ENCODE assay signal across 8 cellular contexts in genomic region chr15:55993804-55994539, GRCh38. TPM values are rescaled to one million over a fixed set of nuclear protein-coding genes. Genes with fewer than 3 reads are reported as not detected.
DNase-seq lines count a peak whose midpoint lies in the region; ATAC-seq, FAIRE-seq and TF ChIP-seq lines count a peak whose summit lies in the region.

No MANE protein-coding gene starts in this region.

- H3K36me3 Mint-ChIP-seq in CD8-positive, alpha-beta memory T cell, result peaks cover 0 to 2% (median 0%) of the 10 kb centered on the region in 3 donors
- H3K36me3 Mint-ChIP-seq in stimulated activated memory B cell treated with anti-CD40 and anti-IgM and Interleukin-4, amounts not matched to agents 10 μg/mL and 1 μg/mL and 100 μg/mL, for 72 hours, result no peaks in the 10 kb centered on the region

- TF ChIP-seq POLR2A in breast epithelium (IDR thresholded peaks at IDR 0.05), result no peak

- no peak for DNase-seq in CD8-positive, alpha-beta memory T cell
- DNase-seq in NCI-H526 (lab: John Stamatoyannopoulos, UW) (peak; percentile 37 to 79), breast epithelium (ENCODE audit: low spot score in 2 of 2) (no peak), kidney (no peak)

- intact Hi-C loops in breast epithelium (cut with DNase I; ENCODE audit: low total_unique reads) (no loop called here), kidney (cut with DNase I) (no loop called here)

- no peak for TF ChIP-seq CTCF in breast epithelium (IDR thresholded peaks at IDR 0.05)
- peak; percentile 6 for TF ChIP-seq CTCF in kidney (IDR thresholded peaks at IDR 0.05; ENCODE audit: borderline replicate concordance, extremely low read depth, insufficient read depth)

- H3K27me3 ChIP-seq in CD8-positive, alpha-beta memory T cell (ENCODE audit: insufficient read depth, low read length, poor library complexity, severe bottlenecking), result no peaks in the 10 kb centered on the region
- H3K27me3 ChIP-seq in breast epithelium, result no peaks in the 10 kb centered on the region

- POLR2A ChIA-PET in CD8-positive, alpha-beta memory T cell (lab: Charles Lee), result no interaction called here

- no peak overlapping the region for H3K27ac ChIP-seq in CD8-positive, alpha-beta memory T cell (ENCODE audit: low read depth, low read length)
- H3K27ac ChIP-seq in breast epithelium (peak overlapping the region; percentile 95 to 97), kidney (ENCODE audit: low read depth in 2 of 2, low read length in 2 of 2) (peak overlapping the region; percentile 75 to 92)

- peak overlapping the region; percentile 52 for H3K4me3 ChIP-seq in CD8-positive, alpha-beta memory T cell (ENCODE audit: low read length)
- peak overlapping the region; percentile 80 to 96 (median 89) for H3K4me3 ChIP-seq in breast epithelium
- peak overlapping the region; percentile 80 for H3K4me3 ChIP-seq in kidney (ENCODE audit: low read length in 2 of 2)

- peak overlapping the region in 2 of 8 donors; percentile 7 to 52 for H3K27ac Mint-ChIP-seq in CD8-positive, alpha-beta memory T cell
- no peak overlapping the region for H3K27ac Mint-ChIP-seq in stimulated activated memory B cell treated with anti-CD40 and anti-IgM and Interleukin-4, amounts not matched to agents 10 μg/mL and 1 μg/mL and 100 μg/mL, for 72 hours

- no peaks in the 10 kb centered on the region for H3K9me3 ChIP-seq in CD8-positive, alpha-beta memory T cell (ENCODE audit: low read length)
- no peaks in the 10 kb centered on the region for H3K9me3 ChIP-seq in breast epithelium
- H3K9me3 ChIP-seq in kidney (ENCODE audit: control insufficient read depth in 1 of 2, low read length in 2 of 2), result no peaks in the 10 kb centered on the region

- ATAC-seq in GM21529 (IDR thresholded peaks at IDR 0.05; ENCODE audit: unreplicated experiment) (peak; percentile 7), GM19467 (IDR thresholded peaks at IDR 0.05; ENCODE audit: unreplicated experiment) (no peak), esophagus mucosa (no peak)
- no peak for ATAC-seq in stimulated activated memory B cell treated with anti-CD40 and anti-IgM and Interleukin-4, amounts not matched to agents 10 μg/mL and 1 μg/mL and 100 μg/mL, for 72 hours

- no peak for FAIRE-seq in kidney (lab: Jason Lieb, UNC)

- no peaks in the 10 kb centered on the region for H3K36me3 ChIP-seq in CD8-positive, alpha-beta memory T cell (ENCODE audit: insufficient read depth, low read length)
- H3K36me3 ChIP-seq in breast epithelium (no peaks in the 10 kb centered on the region), kidney (ENCODE audit: control insufficient read depth in 1 of 2, insufficient read depth in 2 of 2, low read length in 2 of 2) (no peaks in the 10 kb centered on the region)

- no peaks in the 10 kb centered on the region for H3K27me3 Mint-ChIP-seq in CD8-positive, alpha-beta memory T cell
- H3K27me3 Mint-ChIP-seq in stimulated activated memory B cell treated with anti-CD40 and anti-IgM and Interleukin-4, amounts not matched to agents 10 μg/mL and 1 μg/mL and 100 μg/mL, for 72 hours, result peaks cover 53% of the 10 kb centered on the region

- H3K9ac ChIP-seq in kidney (ENCODE audit: low read length in 2 of 2), result peak overlapping the region; percentile 27 to 74

- CTCF ChIA-PET in CD8-positive, alpha-beta memory T cell (lab: Charles Lee), result interaction anchor here (0.7 to 1.5 kb wide), 4 partner anchors 13 to 59 kb away, joined by 3 to 4 read pairs (median 3); no protein-coding TSS in a partner anchor

- H3K4me1 Mint-ChIP-seq in CD8-positive, alpha-beta memory T cell, result peaks cover 12 to 27% (median 22%) of the 10 kb centered on the region in 3 donors
- H3K4me1 Mint-ChIP-seq in stimulated activated memory B cell treated with anti-CD40 and anti-IgM and Interleukin-4, amounts not matched to agents 10 μg/mL and 1 μg/mL and 100 μg/mL, for 72 hours, result peaks cover 5% of the 10 kb centered on the region

- no peaks in the 10 kb centered on the region for H3K9me3 Mint-ChIP-seq in CD8-positive, alpha-beta memory T cell
- no peaks in the 10 kb centered on the region for H3K9me3 Mint-ChIP-seq in stimulated activated memory B cell treated with anti-CD40 and anti-IgM and Interleukin-4, amounts not matched to agents 10 μg/mL and 1 μg/mL and 100 μg/mL, for 72 hours

- H3K4me3 Mint-ChIP-seq in CD8-positive, alpha-beta memory T cell, result peak overlapping the region; percentile 77 to 96 (median 83)
- peak overlapping the region; percentile 54 for H3K4me3 Mint-ChIP-seq in stimulated activated memory B cell treated with anti-CD40 and anti-IgM and Interleukin-4, amounts not matched to agents 10 μg/mL and 1 μg/mL and 100 μg/mL, for 72 hours

- no peaks in the 10 kb centered on the region for H3K4me1 ChIP-seq in CD8-positive, alpha-beta memory T cell (ENCODE audit: insufficient read depth, low read length)
- no peaks in the 10 kb centered on the region for H3K4me1 ChIP-seq in breast epithelium
- peaks cover 0 to 10% of the 10 kb centered on the region in 2 donors for H3K4me1 ChIP-seq in kidney (ENCODE audit: control insufficient read depth in 1 of 2, insufficient read depth in 1 of 2, low read depth in 1 of 2, low read length in 2 of 2)

RNA-seq across cellular contexts. Expression of gene NEDD4, which starts 0.6 kb away (rescaled TPM):
- 1 to 10 TPM; 8.2 to 9.7 TPM for total RNA-seq in CD8-positive, alpha-beta memory T cell
- 3.3 TPM for polyA plus RNA-seq in CD8-positive, alpha-beta memory T cell
- 10 to 100 TPM; 13.0 to 19.6 (median 19.3) TPM for total RNA-seq in breast epithelium
- total RNA-seq in kidney, result 22.3 TPM
- 3.3 TPM for polyA plus RNA-seq in kidney (ENCODE audit: insufficient read depth, low read depth, low replicate concordance)
- 9.3 TPM for total RNA-seq in esophagus mucosa

Comparison
In these comparisons a context has a peak if more than half of its experiments do, and no peak if none do; other contexts are left out.
1. DNase-seq: peak in NCI-H526 (2 of 2); none in CD8-positive, alpha-beta memory T cell (0 of 5), breast epithelium (0 of 2) and kidney (single experiment).
2. Peak in every context shown above with its lines, with median percentiles within 50 percentile points of each other: H3K4me3 ChIP-seq.